2 cellular contexts compared by ENCODE assay signal in genomic region chr20:44326391-44327159, GRCh38.
TF ChIP-seq lines count a peak whose summit lies in the region.

No MANE protein-coding gene starts in this region.

TF ChIP-seq in endothelial cell of umbilical vein, 7 proteins besides CTCF, POLR2A, EP300 and RAD21:
- no peak for TF ChIP-seq GATA2 (IDR thresholded peaks at IDR 0.05; ENCODE audit: insufficient read depth, insufficient read length, low read depth, low read length)
- TF ChIP-seq MAX (IDR thresholded peaks at IDR 0.05; ENCODE audit: insufficient read depth, insufficient read length) = no peak
- TF ChIP-seq MYC (IDR thresholded peaks at IDR 0.05; ENCODE audit: low read depth, low read length) = no peak
- no peak for TF ChIP-seq EZH2 (IDR thresholded peaks at IDR 0.05; ENCODE audit: borderline replicate concordance, low read depth, low read length, severe bottlenecking)
- TF ChIP-seq POLR2AphosphoS5 (IDR thresholded peaks at IDR 0.05; ENCODE audit: insufficient read depth, low read depth, low read length) = no peak
- no peak for TF ChIP-seq FOS (IDR thresholded peaks at IDR 0.05; ENCODE audit: borderline replicate concordance, insufficient read depth, low read length)
- no peak for TF ChIP-seq JUN (IDR thresholded peaks at IDR 0.05; ENCODE audit: borderline replicate concordance, insufficient read depth, insufficient read length, low read depth)

TF ChIP-seq in GM12891, 5 proteins besides CTCF, POLR2A, EP300 and RAD21:
- no peak for TF ChIP-seq POU2F2 (IDR thresholded peaks at IDR 0.05; ENCODE audit: low read depth, low read length)
- TF ChIP-seq PAX5 (IDR thresholded peaks at IDR 0.05; ENCODE audit: insufficient read depth, low read length, severe bottlenecking) = no peak
- no peak for TF ChIP-seq TAF1 (IDR thresholded peaks at IDR 0.05; ENCODE audit: low read depth, low read length)
- TF ChIP-seq POLR2AphosphoS5 (IDR thresholded peaks at IDR 0.05; ENCODE audit: low read depth, low read length) = no peak
- TF ChIP-seq SPI1 (IDR thresholded peaks at IDR 0.05; ENCODE audit: low read depth, low read length) = no peak
